Comparison of ENCODE assay signal across 8 cellular contexts in the genomic region with DNA sequence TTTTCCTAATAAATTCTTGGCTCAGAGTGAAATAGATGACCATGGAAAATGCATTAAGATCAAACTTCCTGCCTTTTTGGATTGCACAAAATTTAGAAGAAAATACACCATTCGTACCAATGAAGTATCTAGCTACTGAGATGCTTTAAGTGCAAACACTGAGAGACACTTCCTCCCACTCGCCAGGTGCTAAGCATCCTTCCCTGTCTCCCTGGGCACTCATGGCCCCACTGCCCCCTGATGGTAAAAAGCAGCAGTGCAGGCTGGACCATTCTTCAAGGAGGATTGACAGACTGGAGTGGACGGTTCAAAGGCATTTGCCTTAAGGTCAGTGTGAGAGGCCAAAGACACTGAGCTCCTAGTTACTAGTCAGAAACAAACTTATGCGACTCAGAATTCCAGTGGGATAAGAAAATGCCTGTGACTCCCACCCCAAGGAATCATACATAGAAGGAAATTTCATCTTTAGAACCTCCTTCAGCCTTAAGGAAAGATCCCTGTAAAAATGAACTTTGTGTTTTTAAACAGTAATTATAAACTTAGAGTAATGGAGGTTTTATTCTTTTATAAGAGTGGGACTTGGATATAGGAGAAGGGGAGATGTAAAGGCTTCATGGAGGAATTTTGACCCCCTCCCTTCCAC.
DNase-seq lines count a peak whose midpoint lies in the region; ATAC-seq, FAIRE-seq and TF ChIP-seq lines count a peak whose summit lies in the region.

No MANE protein-coding gene starts in this region.

- DNase-seq in ELF-1 (ENCODE audit: low read depth, low spot score) (peak; percentile 89), KG1 (lab: John Stamatoyannopoulos, UW) (peak; percentile 18), SKM-1 treated with dmso at 0.1 percent for 144 hours (lab: John Stamatoyannopoulos, UW; ENCODE audit: unreplicated experiment) (peak; percentile 37), left ventricle myocardium inferior (peak; percentile 60), retinal pigment epithelial cell (ENCODE audit: low read depth) (no peak), RCC 7860 (ENCODE audit: low spot score) (no peak)
- DNase-seq in activated naive CD8-positive, alpha-beta T cell treated with anti-CD3 and anti-CD28 coated beads, Interleukin-2, amount 50 U/mL, for 16 hours (ENCODE audit: low read depth, low spot score): peak; percentile 46

- ATAC-seq in GM21526 (IDR thresholded peaks at IDR 0.05; ENCODE audit: low FRiP score, unreplicated experiment): peak; percentile 87

- H3K4me3 ChIP-seq in left ventricle myocardium inferior (no peak overlapping the region), retinal pigment epithelial cell (ENCODE audit: low read length) (no peak overlapping the region)

- H3K27ac ChIP-seq in left ventricle myocardium inferior (replicated peaks): no peak overlapping the region

- TF ChIP-seq CTCF in left ventricle myocardium inferior (IDR thresholded peaks at IDR 0.05; ENCODE audit: borderline replicate concordance) (peak; percentile 83), retinal pigment epithelial cell (conservative IDR thresholded peaks at IDR 0.05; ENCODE audit: low read depth, low read length) (peak; percentile 99)

- H3K27me3 ChIP-seq in left ventricle myocardium inferior (ENCODE audit: low read depth): peaks cover 6% of the 10 kb centered on the region

- H3K36me3 ChIP-seq in left ventricle myocardium inferior: no peaks in the 10 kb centered on the region

- intact Hi-C loops in left ventricle myocardium inferior (cut with micrococcal nuclease): no loop called here

- FAIRE-seq in RCC 7860 (lab: Jason Lieb, UNC): no peak

- no peaks in the 10 kb centered on the region for H3K4me1 ChIP-seq in left ventricle myocardium inferior

- no peaks in the 10 kb centered on the region for H3K9me3 ChIP-seq in left ventricle myocardium inferior (replicated peaks)

Comparison
In these comparisons a context has a peak if more than half of its experiments do, and no peak if none do; other contexts are left out.
1. DNase-seq: peak in ELF-1 (single experiment), KG1 (single experiment), SKM-1 treated with dmso at 0.1 percent for 144 hours (single experiment), activated naive CD8-positive, alpha-beta T cell treated with anti-CD3 and anti-CD28 coated beads, Interleukin-2, amount 50 U/mL, for 16 hours (single experiment) and left ventricle myocardium inferior (single experiment); none in retinal pigment epithelial cell (single experiment) and RCC 7860 (single experiment).